ENCODE assay signal across 20 cellular contexts in genomic region chr4:182788197-182788596, GRCh38.
"Had no signal": no experiment of that assay in that cellular context is flagged by ENCODE, and none has a peak within 500 bp of the region (broad histone marks: within the 10 kb centered on the region; RNA-seq: fewer than 3 reads in every experiment).

No MANE protein-coding gene starts in this region.

- H3K27ac ChIP-seq: RWPE1 had no signal

- H3K4me2 ChIP-seq: SK-N-SH had no signal

- DNase-seq: KBM-7; MV-4-11; NCI-H1048; NCI-H1105; NCI-H1436 treated with DMSO at 0.1 percent for 48 hours; NCI-H187; NCI-H2029; NCI-H2081 treated with DMSO at 0.1 percent for 48 hours; NCI-H2171; NCI-H345; NCI-H446 treated with DMSO at 0.1 percent for 48 hours; NCI-H510A treated with DMSO at 0.1 percent for 48 hours; NCI-H526; NCI-H82; NK-92 treated with Interleukin-12 subunit alpha and Interleukin-12 subunit beta, amount 100 ng/mL, for 24 hours; PC-3; SHP77; SK-N-SH; SW 1271 had no signal

- H3K9me2 ChIP-seq: SK-N-SH had no signal

- H3K9me3 ChIP-seq: SK-N-SH had no signal
